In the genomic region with DNA sequence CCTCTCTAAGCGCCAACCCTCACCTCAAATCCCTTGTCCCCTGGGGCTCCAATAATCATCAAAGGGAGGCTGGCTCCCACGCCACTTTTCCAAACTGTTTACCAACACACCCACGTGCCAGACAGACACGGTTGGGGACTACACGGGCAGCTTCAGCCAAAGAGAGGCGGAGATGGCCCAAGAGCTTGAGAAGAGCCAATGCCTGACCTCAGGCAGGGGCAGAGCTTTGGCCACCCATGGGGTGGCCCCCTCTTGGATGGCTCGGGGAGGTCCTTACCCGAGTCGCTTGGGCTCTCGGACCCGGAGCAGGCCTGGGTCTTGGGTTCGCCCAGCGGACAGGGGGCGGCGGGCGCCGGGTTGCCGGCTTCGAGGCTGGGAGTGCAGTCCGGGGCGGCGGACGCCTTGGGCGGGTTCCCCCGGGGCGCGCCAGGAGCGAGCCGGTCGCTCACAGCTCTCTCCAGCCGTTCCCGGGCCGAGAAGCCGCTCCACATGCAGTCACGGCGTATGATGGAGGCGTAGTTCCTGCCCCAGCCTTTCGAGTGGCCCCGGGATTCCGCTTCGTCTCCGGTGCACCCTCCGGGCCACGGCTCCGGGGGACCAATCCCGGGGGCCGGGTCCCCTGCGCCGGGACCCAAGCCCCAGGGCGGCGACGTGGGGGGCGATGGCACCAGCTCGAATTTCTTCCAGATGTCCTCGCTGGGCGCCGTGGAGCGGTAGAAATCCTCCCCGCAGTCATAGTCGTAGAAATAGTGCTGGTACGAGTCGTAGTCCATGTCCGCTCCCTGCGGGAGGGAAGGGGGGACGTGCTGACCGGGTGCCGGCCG, we compare ENCODE assay signal across 9 cellular contexts. TPM values are rescaled to one million over a fixed set of nuclear protein-coding genes. Genes with fewer than 3 reads are reported as not detected.
DNase-seq lines count a peak whose midpoint lies in the region; ATAC-seq, FAIRE-seq and TF ChIP-seq lines count a peak whose summit lies in the region.
"Had no signal": no experiment of that assay in that cellular context is flagged by ENCODE, and none has a peak within 500 bp of the region (broad histone marks: within the 10 kb centered on the region; RNA-seq: fewer than 3 reads in every experiment).

No MANE protein-coding gene starts in this region.

- no peak for TF ChIP-seq CTCF in D721Med (IDR thresholded peaks at IDR 0.05; ENCODE audit: insufficient read depth, missing control alignments)

- no peak overlapping the region for H3K27ac ChIP-seq in iPS DF 6.9 (ENCODE audit: low read length)
- peak overlapping the region in 19 of 21 experiments; percentile 4 to 82 (median 58) for H3K27ac ChIP-seq in skin epidermis

- peaks cover 11% of the 10 kb centered on the region; the same call in 1 of the 2 replicates for H3K4me1 ChIP-seq in iPS DF 6.9 (ENCODE audit: control insufficient read depth, insufficient read depth, low read length)

- H3K4me1 Mint-ChIP-seq in activated naive CD8-positive, alpha-beta T cell (ENCODE audit: low read depth): peaks cover 5% of the 10 kb centered on the region

- WGBS in iPS DF 6.9 (ENCODE audit: insufficient coverage, insufficient read length): no CpG with 5 or more reads among the region's 68 CpGs

- H3K27me3 Mint-ChIP-seq in activated naive CD8-positive, alpha-beta T cell: peaks cover 22% of the 10 kb centered on the region

- DNase-seq in NCI-H2171 treated with DMSO at 0.1 percent for 48 hours (lab: John Stamatoyannopoulos, UW): peak; percentile 37
- DNase-seq in NCI-H2171 (lab: John Stamatoyannopoulos, UW): no peak
- DNase-seq in MG63: peak; percentile 21
- DNase-seq in iPS DF 6.9 (ENCODE audit: low read depth, low spot score): no peak
- no peak for DNase-seq in D721Med (ENCODE audit: insufficient read length, low spot score)

- H3K27me3 ChIP-seq in MG63 (peaks cover 23% of the 10 kb centered on the region), iPS DF 6.9 (ENCODE audit: control insufficient read depth, insufficient read depth, low read length) (no peaks in the 10 kb centered on the region; the same call in 1 of the 2 replicates)

- ATAC-seq in GM21717 (IDR thresholded peaks at IDR 0.05; ENCODE audit: unreplicated experiment): no peak

- H3K9me3 Mint-ChIP-seq in activated naive CD8-positive, alpha-beta T cell (ENCODE audit: low read depth): no peaks in the 10 kb centered on the region

- H3K36me3 ChIP-seq in MG63 (no peaks in the 10 kb centered on the region), iPS DF 6.9 (ENCODE audit: control insufficient read depth, insufficient read depth, low read length) (0 out of 2 replicates have a peak, but pooled peaks cover 3% of the 10 kb centered on the region)

- no peak overlapping the region for H3K27ac Mint-ChIP-seq in activated naive CD8-positive, alpha-beta T cell

- H3K4me3 ChIP-seq in MG63: peak overlapping the region; percentile 56
- peak overlapping the region; percentile 97 for H3K4me3 ChIP-seq in iPS DF 6.9 (ENCODE audit: low read length)
- peak overlapping the region; percentile 49 to 74 (median 60) for H3K4me3 ChIP-seq in skin epidermis

- FAIRE-seq in D721Med (lab: Jason Lieb, UNC): no peak
- FAIRE-seq: G401.6 had no signal

- no peaks in the 10 kb centered on the region for H3K9me3 ChIP-seq in MG63
- no peaks in the 10 kb centered on the region for H3K9me3 ChIP-seq in iPS DF 6.9 (ENCODE audit: control insufficient read depth, insufficient read depth, low read length)

- no peaks in the 10 kb centered on the region for H3K36me3 Mint-ChIP-seq in activated naive CD8-positive, alpha-beta T cell

- peak overlapping the region; percentile 75 for H3K4me3 Mint-ChIP-seq in activated naive CD8-positive, alpha-beta T cell

RNA-seq across cellular contexts. Expression of a gene that starts 0.8 kb away (rescaled TPM):
- total RNA-seq in MG63 (2014; rRNA removed; shearing (Covaris generic); ENCODE audit: low replicate concordance): 0.07 and 0.25 TPM in 2 replicates

RNA-seq across cellular contexts. Expression of a gene that starts 17.6 kb away (rescaled TPM):
- total RNA-seq in MG63 (2014; rRNA removed; shearing (Covaris generic); ENCODE audit: low replicate concordance): 28.4 and 41.5 TPM in 2 replicates

RNA-seq across cellular contexts. Expression of a gene that starts 54.1 kb away (rescaled TPM):
- total RNA-seq in MG63 (2014; rRNA removed; shearing (Covaris generic); ENCODE audit: low replicate concordance): 4.8 and 5.8 TPM in 2 replicates

Comparison
In these comparisons a context has a peak if more than half of its experiments do, and no peak if none do; other contexts are left out.
1. DNase-seq: peak in NCI-H2171 treated with DMSO at 0.1 percent for 48 hours (single experiment) and MG63 (single experiment); none in NCI-H2171 (single experiment), iPS DF 6.9 (single experiment) and D721Med (single experiment).
2. Peak in every context shown above with its lines, with median percentiles within 50 percentile points of each other: H3K4me3 ChIP-seq.